In genomic region chr22:28442264-28442950, GRCh38 we compare ENCODE assay signal across 1 cellular context.
TF ChIP-seq lines count a peak whose summit lies in the region.

No MANE protein-coding gene starts in this region.

TF ChIP-seq in K562, 482 proteins besides CTCF, POLR2A, EP300 and RAD21 (continued from another document):
- TF ChIP-seq ZNF76 (CRISPR knock-in tag; IDR thresholded peaks at IDR 0.05; ENCODE audit: borderline replicate concordance) (no peak), CBX5 (IDR thresholded peaks at IDR 0.05; ENCODE audit: borderline replicate concordance, low read depth) (no peak), ZNF232 (CRISPR knock-in tag; IDR thresholded peaks at IDR 0.05) (no peak), ZBTB11 (CRISPR knock-in tag; IDR thresholded peaks at IDR 0.05) (peak in 1 of 3 experiments; percentile 38; a peak in 1 of 6 replicates), NR4A1 (CRISPR knock-in tag; IDR thresholded peaks at IDR 0.05) (no peak), NR4A1 (tag; IDR thresholded peaks at IDR 0.05) (no peak), PHF8 (IDR thresholded peaks at IDR 0.05; ENCODE audit: borderline replicate concordance, low read length) (peak; percentile 8; the same call in 1 of the 2 replicates), KAT2B (IDR thresholded peaks at IDR 0.05; ENCODE audit: low read depth, low read length) (no peak), ZC3H11A (IDR thresholded peaks at IDR 0.05; ENCODE audit: low read depth, low read length) (no peak), POLR2G (IDR thresholded peaks at IDR 0.05; ENCODE audit: low read depth, low read length) (peak; percentile 72), USF1 (CRISPR knock-in tag; IDR thresholded peaks at IDR 0.05) (no peak), ETV5 (CRISPR knock-in tag; IDR thresholded peaks at IDR 0.05; ENCODE audit: low read depth) (peak; percentile 66; the same call in 1 of the 2 replicates), SNRNP70 (optimal IDR thresholded peaks at IDR 0.05; ENCODE audit: low read depth, low read length) (no peak), MCM5 (IDR thresholded peaks at IDR 0.05; ENCODE audit: low read depth) (no peak), EHMT2 (IDR thresholded peaks at IDR 0.05) (no peak), NR1H2 (CRISPR knock-in tag; IDR thresholded peaks at IDR 0.05) (no peak), MTF1 (CRISPR knock-in tag; IDR thresholded peaks at IDR 0.05; ENCODE audit: borderline replicate concordance) (no peak), YBX1 (IDR thresholded peaks at IDR 0.05) (no peak), ZNF197 (CRISPR knock-in tag; IDR thresholded peaks at IDR 0.05; ENCODE audit: low read depth) (0 out of 2 replicates have a peak, but pooled peaks have one; percentile 31), VEZF1 (CRISPR knock-in tag; IDR thresholded peaks at IDR 0.05) (peak; percentile 58), HDAC8 (tag; IDR thresholded peaks at IDR 0.05) (no peak), MTA2 (IDR thresholded peaks at IDR 0.05; ENCODE audit: low read depth) (no peak), TEAD2 (tag; IDR thresholded peaks at IDR 0.05) (no peak), NR3C1 (CRISPR knock-in tag; IDR thresholded peaks at IDR 0.05) (no peak)
- TF ChIP-seq, protein P1, sequence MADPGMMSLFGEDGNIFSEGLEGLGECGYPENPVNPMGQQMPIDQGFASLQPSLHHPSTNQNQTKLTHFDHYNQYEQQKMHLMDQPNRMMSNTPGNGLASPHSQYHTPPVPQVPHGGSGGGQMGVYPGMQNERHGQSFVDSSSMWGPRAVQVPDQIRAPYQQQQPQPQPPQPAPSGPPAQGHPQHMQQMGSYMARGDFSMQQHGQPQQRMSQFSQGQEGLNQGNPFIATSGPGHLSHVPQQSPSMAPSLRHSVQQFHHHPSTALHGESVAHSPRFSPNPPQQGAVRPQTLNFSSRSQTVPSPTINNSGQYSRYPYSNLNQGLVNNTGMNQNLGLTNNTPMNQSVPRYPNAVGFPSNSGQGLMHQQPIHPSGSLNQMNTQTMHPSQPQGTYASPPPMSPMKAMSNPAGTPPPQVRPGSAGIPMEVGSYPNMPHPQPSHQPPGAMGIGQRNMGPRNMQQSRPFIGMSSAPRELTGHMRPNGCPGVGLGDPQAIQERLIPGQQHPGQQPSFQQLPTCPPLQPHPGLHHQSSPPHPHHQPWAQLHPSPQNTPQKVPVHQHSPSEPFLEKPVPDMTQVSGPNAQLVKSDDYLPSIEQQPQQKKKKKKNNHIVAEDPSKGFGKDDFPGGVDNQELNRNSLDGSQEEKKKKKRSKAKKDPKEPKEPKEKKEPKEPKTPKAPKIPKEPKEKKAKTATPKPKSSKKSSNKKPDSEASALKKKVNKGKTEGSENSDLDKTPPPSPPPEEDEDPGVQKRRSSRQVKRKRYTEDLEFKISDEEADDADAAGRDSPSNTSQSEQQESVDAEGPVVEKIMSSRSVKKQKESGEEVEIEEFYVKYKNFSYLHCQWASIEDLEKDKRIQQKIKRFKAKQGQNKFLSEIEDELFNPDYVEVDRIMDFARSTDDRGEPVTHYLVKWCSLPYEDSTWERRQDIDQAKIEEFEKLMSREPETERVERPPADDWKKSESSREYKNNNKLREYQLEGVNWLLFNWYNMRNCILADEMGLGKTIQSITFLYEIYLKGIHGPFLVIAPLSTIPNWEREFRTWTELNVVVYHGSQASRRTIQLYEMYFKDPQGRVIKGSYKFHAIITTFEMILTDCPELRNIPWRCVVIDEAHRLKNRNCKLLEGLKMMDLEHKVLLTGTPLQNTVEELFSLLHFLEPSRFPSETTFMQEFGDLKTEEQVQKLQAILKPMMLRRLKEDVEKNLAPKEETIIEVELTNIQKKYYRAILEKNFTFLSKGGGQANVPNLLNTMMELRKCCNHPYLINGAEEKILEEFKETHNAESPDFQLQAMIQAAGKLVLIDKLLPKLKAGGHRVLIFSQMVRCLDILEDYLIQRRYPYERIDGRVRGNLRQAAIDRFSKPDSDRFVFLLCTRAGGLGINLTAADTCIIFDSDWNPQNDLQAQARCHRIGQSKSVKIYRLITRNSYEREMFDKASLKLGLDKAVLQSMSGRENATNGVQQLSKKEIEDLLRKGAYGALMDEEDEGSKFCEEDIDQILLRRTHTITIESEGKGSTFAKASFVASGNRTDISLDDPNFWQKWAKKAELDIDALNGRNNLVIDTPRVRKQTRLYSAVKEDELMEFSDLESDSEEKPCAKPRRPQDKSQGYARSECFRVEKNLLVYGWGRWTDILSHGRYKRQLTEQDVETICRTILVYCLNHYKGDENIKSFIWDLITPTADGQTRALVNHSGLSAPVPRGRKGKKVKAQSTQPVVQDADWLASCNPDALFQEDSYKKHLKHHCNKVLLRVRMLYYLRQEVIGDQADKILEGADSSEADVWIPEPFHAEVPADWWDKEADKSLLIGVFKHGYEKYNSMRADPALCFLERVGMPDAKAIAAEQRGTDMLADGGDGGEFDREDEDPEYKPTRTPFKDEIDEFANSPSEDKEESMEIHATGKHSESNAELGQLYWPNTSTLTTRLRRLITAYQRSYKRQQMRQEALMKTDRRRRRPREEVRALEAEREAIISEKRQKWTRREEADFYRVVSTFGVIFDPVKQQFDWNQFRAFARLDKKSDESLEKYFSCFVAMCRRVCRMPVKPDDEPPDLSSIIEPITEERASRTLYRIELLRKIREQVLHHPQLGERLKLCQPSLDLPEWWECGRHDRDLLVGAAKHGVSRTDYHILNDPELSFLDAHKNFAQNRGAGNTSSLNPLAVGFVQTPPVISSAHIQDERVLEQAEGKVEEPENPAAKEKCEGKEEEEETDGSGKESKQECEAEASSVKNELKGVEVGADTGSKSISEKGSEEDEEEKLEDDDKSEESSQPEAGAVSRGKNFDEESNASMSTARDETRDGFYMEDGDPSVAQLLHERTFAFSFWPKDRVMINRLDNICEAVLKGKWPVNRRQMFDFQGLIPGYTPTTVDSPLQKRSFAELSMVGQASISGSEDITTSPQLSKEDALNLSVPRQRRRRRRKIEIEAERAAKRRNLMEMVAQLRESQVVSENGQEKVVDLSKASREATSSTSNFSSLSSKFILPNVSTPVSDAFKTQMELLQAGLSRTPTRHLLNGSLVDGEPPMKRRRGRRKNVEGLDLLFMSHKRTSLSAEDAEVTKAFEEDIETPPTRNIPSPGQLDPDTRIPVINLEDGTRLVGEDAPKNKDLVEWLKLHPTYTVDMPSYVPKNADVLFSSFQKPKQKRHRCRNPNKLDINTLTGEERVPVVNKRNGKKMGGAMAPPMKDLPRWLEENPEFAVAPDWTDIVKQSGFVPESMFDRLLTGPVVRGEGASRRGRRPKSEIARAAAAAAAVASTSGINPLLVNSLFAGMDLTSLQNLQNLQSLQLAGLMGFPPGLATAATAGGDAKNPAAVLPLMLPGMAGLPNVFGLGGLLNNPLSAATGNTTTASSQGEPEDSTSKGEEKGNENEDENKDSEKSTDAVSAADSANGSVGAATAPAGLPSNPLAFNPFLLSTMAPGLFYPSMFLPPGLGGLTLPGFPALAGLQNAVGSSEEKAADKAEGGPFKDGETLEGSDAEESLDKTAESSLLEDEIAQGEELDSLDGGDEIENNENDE (IDR thresholded peaks at IDR 0.05; ENCODE audit: low read depth, low read length), result no peak
- TF ChIP-seq, protein P2, sequence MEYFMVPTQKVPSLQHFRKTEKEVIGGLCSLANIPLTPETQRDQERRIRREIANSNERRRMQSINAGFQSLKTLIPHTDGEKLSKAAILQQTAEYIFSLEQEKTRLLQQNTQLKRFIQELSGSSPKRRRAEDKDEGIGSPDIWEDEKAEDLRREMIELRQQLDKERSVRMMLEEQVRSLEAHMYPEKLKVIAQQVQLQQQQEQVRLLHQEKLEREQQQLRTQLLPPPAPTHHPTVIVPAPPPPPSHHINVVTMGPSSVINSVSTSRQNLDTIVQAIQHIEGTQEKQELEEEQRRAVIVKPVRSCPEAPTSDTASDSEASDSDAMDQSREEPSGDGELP (CRISPR knock-in tag; IDR thresholded peaks at IDR 0.05; ENCODE audit: borderline replicate concordance), result peak; percentile 97
- TF ChIP-seq, protein P3, sequence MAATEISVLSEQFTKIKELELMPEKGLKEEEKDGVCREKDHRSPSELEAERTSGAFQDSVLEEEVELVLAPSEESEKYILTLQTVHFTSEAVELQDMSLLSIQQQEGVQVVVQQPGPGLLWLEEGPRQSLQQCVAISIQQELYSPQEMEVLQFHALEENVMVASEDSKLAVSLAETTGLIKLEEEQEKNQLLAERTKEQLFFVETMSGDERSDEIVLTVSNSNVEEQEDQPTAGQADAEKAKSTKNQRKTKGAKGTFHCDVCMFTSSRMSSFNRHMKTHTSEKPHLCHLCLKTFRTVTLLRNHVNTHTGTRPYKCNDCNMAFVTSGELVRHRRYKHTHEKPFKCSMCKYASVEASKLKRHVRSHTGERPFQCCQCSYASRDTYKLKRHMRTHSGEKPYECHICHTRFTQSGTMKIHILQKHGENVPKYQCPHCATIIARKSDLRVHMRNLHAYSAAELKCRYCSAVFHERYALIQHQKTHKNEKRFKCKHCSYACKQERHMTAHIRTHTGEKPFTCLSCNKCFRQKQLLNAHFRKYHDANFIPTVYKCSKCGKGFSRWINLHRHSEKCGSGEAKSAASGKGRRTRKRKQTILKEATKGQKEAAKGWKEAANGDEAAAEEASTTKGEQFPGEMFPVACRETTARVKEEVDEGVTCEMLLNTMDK (IDR thresholded peaks at IDR 0.05; ENCODE audit: borderline replicate concordance, insufficient read depth, low read depth, low read length, poor library complexity, severe bottlenecking), result peak; percentile 91
